14 cellular contexts compared by ENCODE assay signal in the genomic region with DNA sequence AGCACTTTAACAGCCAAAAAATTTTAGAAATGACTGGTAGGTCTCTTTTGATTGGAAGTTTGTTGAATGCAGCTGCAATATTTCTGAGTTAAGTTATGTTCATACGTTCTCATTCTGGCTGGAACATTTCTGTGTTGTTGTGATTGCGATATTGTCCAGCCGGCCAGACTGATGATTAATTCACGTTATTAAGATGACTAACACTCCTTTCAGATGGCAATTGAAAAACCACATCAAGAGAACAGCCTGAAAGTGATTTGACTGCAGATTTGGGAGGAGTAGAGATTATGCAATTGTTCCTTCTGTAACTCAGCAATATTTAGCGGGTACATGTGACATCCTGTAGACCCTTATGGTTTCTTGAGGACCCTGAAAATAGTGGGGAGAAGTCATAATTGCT.
DNase-seq lines count a peak whose midpoint lies in the region; ATAC-seq and TF ChIP-seq lines count a peak whose summit lies in the region.
"Had no signal": no experiment of that assay in that cellular context is flagged by ENCODE, and none has a peak within 500 bp of the region (broad histone marks: within the 10 kb centered on the region; RNA-seq: fewer than 3 reads in every experiment).

No MANE protein-coding gene starts in this region.

- H3K4me1 ChIP-seq in lung (ENCODE audit: control insufficient read depth in 2 of 2, insufficient read depth in 2 of 2, low read length in 2 of 2) (peaks cover 0 to 2% of the 10 kb centered on the region in 2 donors), Peyer's patch (no peaks in the 10 kb centered on the region)
- H3K4me1 ChIP-seq: testis had no signal

- TF ChIP-seq POLR2A in Peyer's patch (IDR thresholded peaks at IDR 0.05), result no peak

- TF ChIP-seq CTCF in lung (IDR thresholded peaks at IDR 0.05; ENCODE audit: control extremely low read depth, extremely low read depth) (no peak), Peyer's patch (IDR thresholded peaks at IDR 0.05) (no peak)

- WGBS in lung, 2 donors, result 31 to 49% methylated on average over 5 of the region's 5 CpGs

- no peak overlapping the region for H3K27ac ChIP-seq in lung (ENCODE audit: low read depth in 1 of 2, low read length in 1 of 2)
- H3K27ac ChIP-seq in Peyer's patch, result no peak overlapping the region
- H3K27ac ChIP-seq: testis had no signal

- ATAC-seq in lung (ENCODE audit: insufficient read depth, low FRiP score), result peak; percentile 69
- no peak for ATAC-seq in HG03025 (IDR thresholded peaks at IDR 0.05; ENCODE audit: low FRiP score, unreplicated experiment)
- ATAC-seq: natural killer cell had no signal

- H3K4me3 ChIP-seq in lung, result no peak overlapping the region
- no peak overlapping the region for H3K4me3 ChIP-seq in Peyer's patch
- H3K4me3 ChIP-seq: testis had no signal

- H3K36me3 ChIP-seq in lung (ENCODE audit: control insufficient read depth in 2 of 2, insufficient read depth in 2 of 2, low read length in 2 of 2), result no peaks in the 10 kb centered on the region
- H3K36me3 ChIP-seq in Peyer's patch, result no peaks in the 10 kb centered on the region

- DNase-seq in CD1c-positive myeloid dendritic cell (ENCODE audit: extremely low spot score) (peak; percentile 44), HS-5 (ENCODE audit: low read depth) (peak; percentile 34), astrocyte of the hippocampus (ENCODE audit: low read depth, low spot score) (peak; percentile 86), lung (ENCODE audit: low spot score) (no peak), Peyer's patch (no peak), DMS153 (lab: John Stamatoyannopoulos, UW) (no peak), SK-N-DZ (ENCODE audit: low spot score) (no peak)
- DNase-seq: activated B cell treated with CpG ODN at 0.5 μM for 24 hours; effector CD4-positive, alpha-beta T cell; natural killer cell; NCI-H1436 treated with DMSO at 0.1 percent for 48 hours; stimulated activated CD4-positive, alpha-beta T cell treated with anti-CD3 and anti-CD28 coated beads, Interleukin-2, amount 100 ng/mL, for 48 hours; testis had no signal

- no peaks in the 10 kb centered on the region for H3K9me3 ChIP-seq in lung (ENCODE audit: control insufficient read depth in 2 of 2, insufficient read depth in 1 of 2, low read length in 1 of 2)
- no peaks in the 10 kb centered on the region for H3K9me3 ChIP-seq in Peyer's patch
- H3K9me3 ChIP-seq: testis had no signal

- no peaks in the 10 kb centered on the region for H3K27me3 ChIP-seq in lung (ENCODE audit: control insufficient read depth, insufficient read depth)
- H3K27me3 ChIP-seq in Peyer's patch, result no peaks in the 10 kb centered on the region
- H3K27me3 ChIP-seq: testis had no signal

Comparison
In these comparisons a context has a peak if more than half of its experiments do, and no peak if none do; other contexts are left out.
1. DNase-seq: peak in CD1c-positive myeloid dendritic cell (single experiment), HS-5 (single experiment) and astrocyte of the hippocampus (single experiment); none in lung (single experiment), Peyer's patch (0 of 3), DMS153 (single experiment) and SK-N-DZ (single experiment).